ENCODE assay signal across 8 cellular contexts in the genomic region with DNA sequence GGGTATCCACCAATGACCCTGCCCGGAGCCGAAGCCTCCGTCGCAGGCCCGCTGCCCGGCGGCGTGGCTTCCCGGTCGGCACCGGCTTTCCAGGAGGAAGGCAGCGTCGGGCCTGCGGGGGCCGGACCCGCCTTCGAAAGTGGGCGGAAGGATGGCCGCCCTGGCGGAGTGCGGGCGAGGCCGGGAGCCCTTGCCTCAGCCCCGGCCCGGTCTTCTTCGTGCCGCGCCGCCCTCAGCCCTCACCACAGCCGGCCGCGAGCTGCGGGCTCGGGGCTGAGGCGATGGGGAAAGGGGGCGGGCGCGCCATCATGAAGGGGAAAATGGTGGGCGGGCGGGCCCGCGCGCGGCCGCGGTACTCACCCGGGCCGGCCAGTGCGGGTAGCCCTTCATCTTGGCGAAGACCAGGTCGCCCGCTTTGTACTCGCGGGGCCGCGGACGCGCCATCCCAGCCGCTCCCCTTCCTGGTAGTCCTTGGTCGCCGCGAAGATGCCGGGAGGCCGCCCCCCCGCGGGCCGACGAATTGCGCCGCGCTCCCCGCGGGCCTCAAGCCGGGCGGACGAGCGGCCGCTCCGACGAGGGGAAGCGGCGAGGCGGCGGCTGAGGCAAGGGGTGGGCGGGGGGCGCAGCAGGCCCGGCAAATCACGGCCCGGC. TPM values are rescaled to one million over a fixed set of nuclear protein-coding genes. Genes with fewer than 3 reads are reported as not detected.
DNase-seq lines count a peak whose midpoint lies in the region; ATAC-seq and TF ChIP-seq lines count a peak whose summit lies in the region.

No MANE protein-coding gene starts in this region.

- TF ChIP-seq CTCF in OCI-LY3 (IDR thresholded peaks at IDR 0.05; ENCODE audit: low read depth, low read length) (no peak), mammary epithelial cell (conservative IDR thresholded peaks at IDR 0.05 in 1 of 2, IDR thresholded peaks at IDR 0.05 in 1 of 2; ENCODE audit: extremely low read depth in 1 of 2, insufficient read depth in 1 of 2, low read depth in 1 of 2, low read length in 2 of 2) (no peak), gastrocnemius medialis (IDR thresholded peaks at IDR 0.05 in 4 of 5, conservative IDR thresholded peaks at IDR 0.05 in 1 of 5) (no peak)

- H3K4me3 ChIP-seq in OCI-LY3 (ENCODE audit: low read length) = peak overlapping the region; percentile 86
- peak overlapping the region; percentile 84 to 88 (median 85) for H3K4me3 ChIP-seq in mammary epithelial cell (replicated peaks in 1 of 3; ENCODE audit: insufficient read depth in 1 of 3, low read depth in 2 of 3, low read length in 3 of 3)
- H3K4me3 ChIP-seq in iPS-18a (ENCODE audit: low read length) = peak overlapping the region; percentile 67
- H3K4me3 ChIP-seq in gastrocnemius medialis = peak overlapping the region; percentile 65 to 91 (median 75)

- H3K9me3 ChIP-seq in OCI-LY3 (ENCODE audit: insufficient read depth, low read length) = no peaks in the 10 kb centered on the region
- H3K9me3 ChIP-seq in mammary epithelial cell (replicated peaks; ENCODE audit: insufficient read depth, low read length) = no peaks in the 10 kb centered on the region
- H3K9me3 ChIP-seq in iPS-18a (ENCODE audit: control insufficient read depth, low read depth, low read length) = no peaks in the 10 kb centered on the region
- H3K9me3 ChIP-seq in gastrocnemius medialis = no peaks in the 10 kb centered on the region

- dilution Hi-C loops in mammary epithelial cell (cut with HindIII; ENCODE audit: low sequenced_read_pairs) = no loop called here

- intact Hi-C loops in mammary epithelial cell (cut with micrococcal nuclease) = loop anchor here (1.0 to 5.0 kb wide), 4 partner anchors 42 to 197 kb away; partner anchors contain the start of gene BTBD1
- intact Hi-C loops in gastrocnemius medialis (cut with DNase I; ENCODE audit: low total_unique reads) = loop anchor here (5.0 kb wide), 1 partner anchor 195 kb away; the partner anchor contains the start of gene C15orf40

- H4K20me1 ChIP-seq in OCI-LY3 (ENCODE audit: insufficient read depth, low read length) (no peaks in the 10 kb centered on the region), mammary epithelial cell (ENCODE audit: insufficient read depth, low read length) (no peaks in the 10 kb centered on the region)

- no CpG with 5 or more reads among the region's 89 CpGs for WGBS in mammary epithelial cell (ENCODE audit: low coverage, missing lambda C conversion rate)

- H3K27ac ChIP-seq in OCI-LY3 (ENCODE audit: low read length) (peak overlapping the region; percentile 44), mammary epithelial cell (ENCODE audit: insufficient read depth, low read depth, low read length) (peak overlapping the region; percentile 61), iPS-18a (ENCODE audit: low read length) (peak overlapping the region; percentile 16), gastrocnemius medialis (peak overlapping the region; percentile 65 to 79 (median 76))

- in situ Hi-C loops in mammary epithelial cell (cut with MboI; ENCODE audit: low sequenced_read_pairs in 2 of 2) = no loop called here
- in situ Hi-C loops in gastrocnemius medialis (cut with MboI; ENCODE audit: low sequenced_read_pairs in 4 of 4) = no loop called here

- H3K9ac ChIP-seq in OCI-LY3 (ENCODE audit: low read length) (peak overlapping the region; percentile 76), mammary epithelial cell (ENCODE audit: insufficient read depth, low read length) (peak overlapping the region; percentile 87), iPS-18a (ENCODE audit: low read length) (peak overlapping the region; percentile 73)

- H3K27me3 ChIP-seq in OCI-LY3 (ENCODE audit: low read depth, low read length) (peaks cover 13% of the 10 kb centered on the region), mammary epithelial cell (ENCODE audit: insufficient read depth, low read length) (no peaks in the 10 kb centered on the region), iPS-18a (ENCODE audit: control insufficient read depth, insufficient read depth, low read length) (no peaks in the 10 kb centered on the region), gastrocnemius medialis (peaks cover 10 to 27% (median 23%) of the 10 kb centered on the region in 3 donors)

- CTCF ChIA-PET in mammary epithelial cell (lab: Charles Lee; ENCODE audit: low non-redundant PET) = no interaction called here

- H3K4me2 ChIP-seq in OCI-LY3 (ENCODE audit: low read length) (peak overlapping the region; percentile 75), mammary epithelial cell (ENCODE audit: insufficient read depth, low read depth, low read length) (peak overlapping the region; percentile 93)

- no peaks in the 10 kb centered on the region for H3K36me3 ChIP-seq in OCI-LY3 (replicated peaks; ENCODE audit: low read depth, low read length)
- H3K36me3 ChIP-seq in mammary epithelial cell (ENCODE audit: insufficient read depth, low read length) = no peaks in the 10 kb centered on the region
- H3K36me3 ChIP-seq in iPS-18a (ENCODE audit: control insufficient read depth, low read depth, low read length) = no peaks in the 10 kb centered on the region
- H3K36me3 ChIP-seq in gastrocnemius medialis = no peaks in the 10 kb centered on the region

- DNase-seq in EH (ENCODE audit: low read depth) = peak; percentile 50
- peak; percentile 44 for DNase-seq in mammary epithelial cell
- DNase-seq in gastrocnemius medialis = no peak
- DNase-seq in NCI-H446 treated with DMSO at 0.1 percent for 48 hours (lab: John Stamatoyannopoulos, UW) = no peak
- no peak for DNase-seq in activated CD4-positive, CD25-positive, alpha-beta regulatory T cell (lab: John Stamatoyannopoulos, UW)

- TF ChIP-seq POLR2A in gastrocnemius medialis (IDR thresholded peaks at IDR 0.05) = peak; percentile 6 to 16

- H2AFZ ChIP-seq in OCI-LY3 (ENCODE audit: low read depth, low read length) = peak overlapping the region; percentile 54
- H2AFZ ChIP-seq in mammary epithelial cell (ENCODE audit: low read depth, low read length) = peak overlapping the region; percentile 90

- peaks cover 40% of the 10 kb centered on the region for H3K4me1 ChIP-seq in OCI-LY3 (ENCODE audit: low read length)
- peaks cover 28% of the 10 kb centered on the region for H3K4me1 ChIP-seq in mammary epithelial cell (ENCODE audit: insufficient read depth, low read length)
- H3K4me1 ChIP-seq in iPS-18a (ENCODE audit: control insufficient read depth, low read depth, low read length) = peaks cover 33% of the 10 kb centered on the region
- H3K4me1 ChIP-seq in gastrocnemius medialis = peaks cover 7 to 9% of the 10 kb centered on the region in 2 donors

- ATAC-seq in GM21619 (IDR thresholded peaks at IDR 0.05; ENCODE audit: unreplicated experiment) (peak; percentile 17), gastrocnemius medialis (peak; percentile 28 to 49)

- no TSS peak for BruUV-seq in mammary epithelial cell (replicated peaks; lab: Mats Ljungman, UMichigan)

- H3K79me2 ChIP-seq in OCI-LY3 (ENCODE audit: low read length) = peaks cover 39% of the 10 kb centered on the region
- H3K79me2 ChIP-seq in mammary epithelial cell (ENCODE audit: insufficient read depth, low read length) = peaks cover 51% of the 10 kb centered on the region

RNA-seq across cellular contexts. Expression of gene HDGFL3, which starts 0.5 kb away (rescaled TPM):
- total RNA-seq in mammary epithelial cell = 10 to 100 TPM; 22.7 to 79.2 TPM
- polyA plus RNA-seq in mammary epithelial cell = 20.4 TPM
- polyA minus RNA-seq in mammary epithelial cell = 19.2 TPM
- total RNA-seq in gastrocnemius medialis = 1 to 10 TPM in 3 of 4 donors, under 1 TPM in 1; 1.00 to 7.1 (median 4.1) TPM

Comparison
In these comparisons a context has a peak if more than half of its experiments do, and no peak if none do; other contexts are left out.
1. DNase-seq: peak in EH (single experiment) and mammary epithelial cell (single experiment); none in gastrocnemius medialis (0 of 2), NCI-H446 treated with DMSO at 0.1 percent for 48 hours (single experiment) and activated CD4-positive, CD25-positive, alpha-beta regulatory T cell (0 of 4).
2. H3K27ac ChIP-seq: peak in every context shown above with its lines; median percentile 76 in gastrocnemius medialis; 61 in mammary epithelial cell; 44 in OCI-LY3; 16 in iPS-18a.
3. Peak in every context shown above with its lines, with median percentiles within 50 percentile points of each other: H3K4me3 ChIP-seq and H3K9ac ChIP-seq.